Comparison of ENCODE assay signal across 23 cellular contexts in the genomic region with DNA sequence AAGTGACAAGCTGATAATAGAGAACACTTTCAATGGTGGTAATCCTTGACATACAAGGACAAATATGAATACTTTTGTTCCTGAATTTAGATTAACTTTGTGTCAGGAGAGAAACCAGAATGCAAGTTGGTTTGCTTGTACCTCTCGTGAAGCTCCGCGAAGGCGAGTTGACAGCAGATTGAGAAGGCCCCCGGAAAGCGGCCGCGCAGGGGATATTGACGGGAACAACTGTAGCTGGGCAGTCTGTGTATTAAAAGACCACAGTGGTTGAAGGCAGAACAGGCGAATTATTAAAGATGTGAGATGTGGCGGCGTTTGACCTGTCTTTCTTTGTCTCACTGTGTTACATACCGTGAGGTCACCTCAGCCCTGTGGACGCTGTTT.
"Had no signal": no experiment of that assay in that cellular context is flagged by ENCODE, and none has a peak within 500 bp of the region (broad histone marks: within the 10 kb centered on the region; RNA-seq: fewer than 3 reads in every experiment).

No MANE protein-coding gene starts in this region.

- H3K9me3 ChIP-seq: esophagus muscularis mucosa, heart right ventricle, left lung, mucosa of descending colon, pancreas, stomach, thyroid gland, vagina had no signal

- H3K4me3 Mint-ChIP-seq: mesothelial cell of epicardium; naive thymus-derived CD8-positive, alpha-beta T cell; nephron progenitor cell; stimulated activated effector memory CD8-positive, alpha-beta T cell treated with anti-CD3 and anti-CD28 coated beads, Interleukin-12 subunit alpha, Interleukin-12 subunit beta, amount 100 ng/mL, for 72 hours had no signal

- H3K4me3 ChIP-seq: esophagus muscularis mucosa, gastroesophageal sphincter, heart right ventricle, left lung, mucosa of descending colon, pancreas, stomach, thyroid gland, vagina had no signal

- H3K4me1 Mint-ChIP-seq: mesothelial cell of epicardium; naive thymus-derived CD8-positive, alpha-beta T cell; stimulated activated effector memory CD8-positive, alpha-beta T cell treated with anti-CD3 and anti-CD28 coated beads, Interleukin-12 subunit alpha, Interleukin-12 subunit beta, amount 100 ng/mL, for 72 hours had no signal

- DNase-seq: effector memory CD4-positive, alpha-beta T cell; foreskin keratinocyte; heart right ventricle; left cardiac atrium; left lung; mesenchymal stem cell; mucosa of descending colon; naive thymus-derived CD8-positive, alpha-beta T cell; nephron progenitor cell; occipital lobe; pancreas; stimulated activated CD4-positive, alpha-beta T cell treated with anti-CD3 and anti-CD28 coated beads, Interleukin-2, amount 100 ng/mL, for 24 hours; stimulated activated CD4-positive, alpha-beta T cell treated with anti-CD3 and anti-CD28 coated beads, Interleukin-4, amount 100 ng/mL, for 24 hours; stimulated activated naive CD4-positive, alpha-beta T cell treated with Interleukin-2 at 50 U/mL for 16 hours; stomach; thyroid gland; trophoblast cell had no signal

- H3K36me3 Mint-ChIP-seq: mesothelial cell of epicardium; stimulated activated effector memory CD8-positive, alpha-beta T cell treated with anti-CD3 and anti-CD28 coated beads, Interleukin-12 subunit alpha, Interleukin-12 subunit beta, amount 100 ng/mL, for 72 hours had no signal

- ATAC-seq: foreskin keratinocyte; gastroesophageal sphincter; heart right ventricle; left cardiac atrium; left lung; mucosa of descending colon; naive thymus-derived CD8-positive, alpha-beta T cell; pancreas; sciatic nerve; stimulated activated effector memory CD8-positive, alpha-beta T cell treated with anti-CD3 and anti-CD28 coated beads, Interleukin-12 subunit alpha, Interleukin-12 subunit beta, amount 100 ng/mL, for 72 hours had no signal

- H3K27ac Mint-ChIP-seq: mesothelial cell of epicardium; naive thymus-derived CD8-positive, alpha-beta T cell; nephron progenitor cell; stimulated activated effector memory CD8-positive, alpha-beta T cell treated with anti-CD3 and anti-CD28 coated beads, Interleukin-12 subunit alpha, Interleukin-12 subunit beta, amount 100 ng/mL, for 72 hours had no signal

- H3K27me3 ChIP-seq: foreskin keratinocyte, pancreas, thyroid gland, vagina had no signal

- H3K9me3 Mint-ChIP-seq: mesothelial cell of epicardium; naive thymus-derived CD8-positive, alpha-beta T cell; nephron progenitor cell; stimulated activated effector memory CD8-positive, alpha-beta T cell treated with anti-CD3 and anti-CD28 coated beads, Interleukin-12 subunit alpha, Interleukin-12 subunit beta, amount 100 ng/mL, for 72 hours had no signal

- H3K36me3 ChIP-seq: esophagus muscularis mucosa, gastroesophageal sphincter, heart right ventricle, left lung, pancreas, stomach, thyroid gland, vagina had no signal

- H3K27ac ChIP-seq: esophagus muscularis mucosa, foreskin keratinocyte, gastroesophageal sphincter, heart right ventricle, left lung, pancreas, stomach, thyroid gland, vagina had no signal

- H3K4me1 ChIP-seq: esophagus muscularis mucosa, foreskin keratinocyte, gastroesophageal sphincter, heart right ventricle, left lung, pancreas, stomach, vagina had no signal
